Comparison of ENCODE assay signal across 1 cellular context in genomic region chr14:54344445-54344844, GRCh38.
A peak's percentile ranks its signal among the peaks of the same experiment; 100 is the strongest.
TF ChIP-seq lines count a peak whose summit lies in the region.

No MANE protein-coding gene starts in this region.

TF ChIP-seq in K562, 482 proteins besides CTCF, POLR2A, EP300 and RAD21 (continued from another document):
- TF ChIP-seq RFX5 (IDR thresholded peaks at IDR 0.05; ENCODE audit: low read depth, low read length) (no peak), VEZF1 (CRISPR knock-in tag; IDR thresholded peaks at IDR 0.05) (peak; percentile 63), TFAP4 (CRISPR knock-in tag; IDR thresholded peaks at IDR 0.05; ENCODE audit: borderline replicate concordance) (no peak), SPI1 (IDR thresholded peaks at IDR 0.05; ENCODE audit: borderline replicate concordance, low read depth, low read length) (peak; percentile 46; the same call in 1 of the 2 replicates), CBX1 (IDR thresholded peaks at IDR 0.05; ENCODE audit: low read depth) (0 out of 2 replicates have a peak, but pooled peaks have one; percentile 29), ZNF583 (CRISPR knock-in tag; IDR thresholded peaks at IDR 0.05) (no peak), PKNOX1 (IDR thresholded peaks at IDR 0.05) (peak; percentile 28), MAZ (CRISPR knock-in tag; conservative IDR thresholded peaks at IDR 0.05 in 1 of 2, IDR thresholded peaks at IDR 0.05 in 1 of 2) (peak; percentile 57 to 73; a peak in 3 of 4 replicates), MEF2A (IDR thresholded peaks at IDR 0.05; ENCODE audit: control insufficient read depth, low read depth, low read length) (no peak), SMARCE1 (IDR thresholded peaks at IDR 0.05) (peak; percentile 36; the same call in 1 of the 2 replicates), CC2D1A (IDR thresholded peaks at IDR 0.05) (peak; percentile 45; the same call in 1 of the 2 replicates), TAL1 (IDR thresholded peaks at IDR 0.05) (no peak), ZFP91 (CRISPR knock-in tag; IDR thresholded peaks at IDR 0.05) (no peak), EGR1 (conservative IDR thresholded peaks at IDR 0.05) (peak; percentile 51), KDM4B (IDR thresholded peaks at IDR 0.05; ENCODE audit: borderline replicate concordance in 2 of 2, low read depth in 1 of 2) (0 out of 4 replicates have a peak, but pooled peaks of 1 of the 2 experiments have one; percentile 37), SMAD4 (CRISPR knock-in tag; conservative IDR thresholded peaks at IDR 0.05) (peak; percentile 72; the same call in 1 of the 2 replicates), TGIF2 (CRISPR knock-in tag; IDR thresholded peaks at IDR 0.05) (no peak), KAT2B (IDR thresholded peaks at IDR 0.05; ENCODE audit: low read depth, low read length) (no peak), RCOR1 (IDR thresholded peaks at IDR 0.05; ENCODE audit: borderline replicate concordance in 1 of 2, low read depth in 2 of 2, low read length in 2 of 2) (0 out of 4 replicates have a peak, but pooled peaks of 1 of the 2 experiments have one; percentile 33), DNMT1 (IDR thresholded peaks at IDR 0.05) (no peak), RBFOX2 (IDR thresholded peaks at IDR 0.05; ENCODE audit: low read depth, low read length) (peak; percentile 36; the same call in 1 of the 2 replicates), CBFA2T3 (IDR thresholded peaks at IDR 0.05) (peak; percentile 50), POLR2G (IDR thresholded peaks at IDR 0.05; ENCODE audit: low read depth, low read length) (0 out of 2 replicates have a peak, but pooled peaks have one; percentile 30), ETV1 (tag; conservative IDR thresholded peaks at IDR 0.05; ENCODE audit: low read depth) (peak; percentile 79), RNF2 (IDR thresholded peaks at IDR 0.05) (peak; percentile 65; the same call in 1 of the 2 replicates), ARID1B (IDR thresholded peaks at IDR 0.05) (peak; percentile 62; the same call in 1 of the 2 replicates), TFE3 (CRISPR knock-in tag; IDR thresholded peaks at IDR 0.05) (no peak), CEBPG (CRISPR knock-in tag; IDR thresholded peaks at IDR 0.05) (no peak), CEBPG (tag; conservative IDR thresholded peaks at IDR 0.05 in 1 of 2, IDR thresholded peaks at IDR 0.05 in 1 of 2) (no peak), KLF16 (IDR thresholded peaks at IDR 0.05) (peak; percentile 35; the same call in 1 of the 2 replicates), EHMT2 (IDR thresholded peaks at IDR 0.05) (no peak), NR4A1 (CRISPR knock-in tag; IDR thresholded peaks at IDR 0.05) (no peak), NR4A1 (tag; IDR thresholded peaks at IDR 0.05) (no peak), NFYB (IDR thresholded peaks at IDR 0.05; ENCODE audit: extremely low read depth, insufficient read length) (peak; percentile 19), JUN (IDR thresholded peaks at IDR 0.05; ENCODE audit: borderline replicate concordance, low read depth, low read length) (no peak), JUN (CRISPR knock-in tag; IDR thresholded peaks at IDR 0.05; ENCODE audit: borderline replicate concordance) (no peak), ATF6 (CRISPR knock-in tag; IDR thresholded peaks at IDR 0.05) (no peak)
